ENCODE assay signal across 1 cellular context in the genomic region with DNA sequence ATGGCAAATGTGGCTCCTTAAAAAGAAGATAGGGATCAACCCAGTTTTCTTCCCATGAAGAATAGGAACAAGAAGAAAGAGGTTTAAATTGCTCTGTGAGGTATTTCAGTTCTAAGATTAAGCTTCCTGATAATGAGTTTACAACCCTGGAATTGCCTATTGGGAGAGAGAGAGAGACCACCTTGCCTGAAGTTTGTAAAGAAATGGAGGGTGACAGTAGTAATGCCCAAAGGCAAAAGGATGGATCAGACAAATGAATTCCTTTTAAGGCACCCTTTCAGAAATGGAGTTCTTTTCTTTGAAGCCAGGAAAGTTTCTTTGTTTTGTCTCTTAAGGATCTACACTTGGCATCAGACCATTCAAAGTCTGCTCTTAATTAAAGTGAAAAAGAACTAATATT.
TF ChIP-seq lines count a peak whose summit lies in the region.

No MANE protein-coding gene starts in this region.

TF ChIP-seq in GM12878, 131 proteins besides CTCF, POLR2A, EP300 and RAD21 (continued from another document):
- TF ChIP-seq, protein P1, sequence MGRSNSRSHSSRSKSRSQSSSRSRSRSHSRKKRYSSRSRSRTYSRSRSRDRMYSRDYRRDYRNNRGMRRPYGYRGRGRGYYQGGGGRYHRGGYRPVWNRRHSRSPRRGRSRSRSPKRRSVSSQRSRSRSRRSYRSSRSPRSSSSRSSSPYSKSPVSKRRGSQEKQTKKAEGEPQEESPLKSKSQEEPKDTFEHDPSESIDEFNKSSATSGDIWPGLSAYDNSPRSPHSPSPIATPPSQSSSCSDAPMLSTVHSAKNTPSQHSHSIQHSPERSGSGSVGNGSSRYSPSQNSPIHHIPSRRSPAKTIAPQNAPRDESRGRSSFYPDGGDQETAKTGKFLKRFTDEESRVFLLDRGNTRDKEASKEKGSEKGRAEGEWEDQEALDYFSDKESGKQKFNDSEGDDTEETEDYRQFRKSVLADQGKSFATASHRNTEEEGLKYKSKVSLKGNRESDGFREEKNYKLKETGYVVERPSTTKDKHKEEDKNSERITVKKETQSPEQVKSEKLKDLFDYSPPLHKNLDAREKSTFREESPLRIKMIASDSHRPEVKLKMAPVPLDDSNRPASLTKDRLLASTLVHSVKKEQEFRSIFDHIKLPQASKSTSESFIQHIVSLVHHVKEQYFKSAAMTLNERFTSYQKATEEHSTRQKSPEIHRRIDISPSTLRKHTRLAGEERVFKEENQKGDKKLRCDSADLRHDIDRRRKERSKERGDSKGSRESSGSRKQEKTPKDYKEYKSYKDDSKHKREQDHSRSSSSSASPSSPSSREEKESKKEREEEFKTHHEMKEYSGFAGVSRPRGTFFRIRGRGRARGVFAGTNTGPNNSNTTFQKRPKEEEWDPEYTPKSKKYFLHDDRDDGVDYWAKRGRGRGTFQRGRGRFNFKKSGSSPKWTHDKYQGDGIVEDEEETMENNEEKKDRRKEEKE (IDR thresholded peaks at IDR 0.05): no peak
- no peak for TF ChIP-seq TCF12 (IDR thresholded peaks at IDR 0.05; ENCODE audit: low read depth, low read length)
- TF ChIP-seq RELA (IDR thresholded peaks at IDR 0.05; ENCODE audit: borderline replicate concordance, partially characterized antibody): no peak
- no peak for TF ChIP-seq STAT3 (IDR thresholded peaks at IDR 0.05; ENCODE audit: low read depth, low read length)
- TF ChIP-seq, protein P2, sequence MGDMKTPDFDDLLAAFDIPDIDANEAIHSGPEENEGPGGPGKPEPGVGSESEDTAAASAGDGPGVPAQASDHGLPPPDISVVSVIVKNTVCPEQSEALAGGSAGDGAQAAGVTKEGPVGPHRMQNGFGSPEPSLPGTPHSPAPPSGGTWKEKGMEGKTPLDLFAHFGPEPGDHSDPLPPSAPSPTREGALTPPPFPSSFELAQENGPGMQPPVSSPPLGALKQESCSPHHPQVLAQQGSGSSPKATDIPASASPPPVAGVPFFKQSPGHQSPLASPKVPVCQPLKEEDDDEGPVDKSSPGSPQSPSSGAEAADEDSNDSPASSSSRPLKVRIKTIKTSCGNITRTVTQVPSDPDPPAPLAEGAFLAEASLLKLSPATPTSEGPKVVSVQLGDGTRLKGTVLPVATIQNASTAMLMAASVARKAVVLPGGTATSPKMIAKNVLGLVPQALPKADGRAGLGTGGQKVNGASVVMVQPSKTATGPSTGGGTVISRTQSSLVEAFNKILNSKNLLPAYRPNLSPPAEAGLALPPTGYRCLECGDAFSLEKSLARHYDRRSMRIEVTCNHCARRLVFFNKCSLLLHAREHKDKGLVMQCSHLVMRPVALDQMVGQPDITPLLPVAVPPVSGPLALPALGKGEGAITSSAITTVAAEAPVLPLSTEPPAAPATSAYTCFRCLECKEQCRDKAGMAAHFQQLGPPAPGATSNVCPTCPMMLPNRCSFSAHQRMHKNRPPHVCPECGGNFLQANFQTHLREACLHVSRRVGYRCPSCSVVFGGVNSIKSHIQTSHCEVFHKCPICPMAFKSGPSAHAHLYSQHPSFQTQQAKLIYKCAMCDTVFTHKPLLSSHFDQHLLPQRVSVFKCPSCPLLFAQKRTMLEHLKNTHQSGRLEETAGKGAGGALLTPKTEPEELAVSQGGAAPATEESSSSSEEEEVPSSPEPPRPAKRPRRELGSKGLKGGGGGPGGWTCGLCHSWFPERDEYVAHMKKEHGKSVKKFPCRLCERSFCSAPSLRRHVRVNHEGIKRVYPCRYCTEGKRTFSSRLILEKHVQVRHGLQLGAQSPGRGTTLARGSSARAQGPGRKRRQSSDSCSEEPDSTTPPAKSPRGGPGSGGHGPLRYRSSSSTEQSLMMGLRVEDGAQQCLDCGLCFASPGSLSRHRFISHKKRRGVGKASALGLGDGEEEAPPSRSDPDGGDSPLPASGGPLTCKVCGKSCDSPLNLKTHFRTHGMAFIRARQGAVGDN (IDR thresholded peaks at IDR 0.05): no peak
- TF ChIP-seq, protein P3, sequence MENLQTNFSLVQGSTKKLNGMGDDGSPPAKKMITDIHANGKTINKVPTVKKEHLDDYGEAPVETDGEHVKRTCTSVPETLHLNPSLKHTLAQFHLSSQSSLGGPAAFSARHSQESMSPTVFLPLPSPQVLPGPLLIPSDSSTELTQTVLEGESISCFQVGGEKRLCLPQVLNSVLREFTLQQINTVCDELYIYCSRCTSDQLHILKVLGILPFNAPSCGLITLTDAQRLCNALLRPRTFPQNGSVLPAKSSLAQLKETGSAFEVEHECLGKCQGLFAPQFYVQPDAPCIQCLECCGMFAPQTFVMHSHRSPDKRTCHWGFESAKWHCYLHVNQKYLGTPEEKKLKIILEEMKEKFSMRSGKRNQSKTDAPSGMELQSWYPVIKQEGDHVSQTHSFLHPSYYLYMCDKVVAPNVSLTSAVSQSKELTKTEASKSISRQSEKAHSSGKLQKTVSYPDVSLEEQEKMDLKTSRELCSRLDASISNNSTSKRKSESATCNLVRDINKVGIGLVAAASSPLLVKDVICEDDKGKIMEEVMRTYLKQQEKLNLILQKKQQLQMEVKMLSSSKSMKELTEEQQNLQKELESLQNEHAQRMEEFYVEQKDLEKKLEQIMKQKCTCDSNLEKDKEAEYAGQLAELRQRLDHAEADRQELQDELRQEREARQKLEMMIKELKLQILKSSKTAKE (IDR thresholded peaks at IDR 0.05; ENCODE audit: low read depth, poor library complexity, severe bottlenecking): no peak
- TF ChIP-seq SREBF1 (IDR thresholded peaks at IDR 0.05; ENCODE audit: low read length): no peak
- TF ChIP-seq TBL1XR1 (IDR thresholded peaks at IDR 0.05; ENCODE audit: low read depth, low read length): no peak
- no peak for TF ChIP-seq RB1 (IDR thresholded peaks at IDR 0.05; ENCODE audit: borderline replicate concordance)
- TF ChIP-seq SUPT20H (IDR thresholded peaks at IDR 0.05; ENCODE audit: borderline replicate concordance, control insufficient read depth, low read depth, low read length): no peak
